Comparison of ENCODE assay signal across 3 cellular contexts in the genomic region with DNA sequence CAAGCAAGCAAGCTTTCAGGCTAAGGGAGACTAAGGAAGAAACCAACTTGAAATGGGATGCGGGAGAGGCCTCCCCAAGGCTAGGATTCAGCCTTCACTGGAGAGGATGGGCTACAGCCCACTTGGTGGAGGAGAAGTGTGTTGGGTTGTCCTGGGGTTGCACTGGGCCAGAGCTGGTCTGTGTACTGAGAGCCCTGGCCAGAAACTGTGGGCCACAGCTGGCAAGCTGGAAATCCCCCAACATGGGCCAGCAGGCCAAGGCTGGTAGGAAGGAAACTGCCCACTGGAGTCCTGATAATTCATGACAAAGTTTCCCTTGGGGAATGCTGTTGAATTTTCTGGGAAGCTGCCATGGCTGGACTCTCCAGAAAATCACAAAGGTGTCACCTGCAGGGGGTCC.
TF ChIP-seq lines count a peak whose summit lies in the region.

No MANE protein-coding gene starts in this region.

TF ChIP-seq in SK-N-SH, 30 proteins besides CTCF, POLR2A, EP300 and RAD21 (continued from another document):
- TF ChIP-seq, protein P1, sequence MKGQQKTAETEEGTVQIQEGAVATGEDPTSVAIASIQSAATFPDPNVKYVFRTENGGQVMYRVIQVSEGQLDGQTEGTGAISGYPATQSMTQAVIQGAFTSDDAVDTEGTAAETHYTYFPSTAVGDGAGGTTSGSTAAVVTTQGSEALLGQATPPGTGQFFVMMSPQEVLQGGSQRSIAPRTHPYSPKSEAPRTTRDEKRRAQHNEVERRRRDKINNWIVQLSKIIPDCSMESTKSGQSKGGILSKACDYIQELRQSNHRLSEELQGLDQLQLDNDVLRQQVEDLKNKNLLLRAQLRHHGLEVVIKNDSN (IDR thresholded peaks at IDR 0.05; ENCODE audit: borderline replicate concordance, low read depth), result no peak
- TF ChIP-seq MXI1 (IDR thresholded peaks at IDR 0.05; ENCODE audit: low read depth, low read length), result no peak
- TF ChIP-seq, protein P2, sequence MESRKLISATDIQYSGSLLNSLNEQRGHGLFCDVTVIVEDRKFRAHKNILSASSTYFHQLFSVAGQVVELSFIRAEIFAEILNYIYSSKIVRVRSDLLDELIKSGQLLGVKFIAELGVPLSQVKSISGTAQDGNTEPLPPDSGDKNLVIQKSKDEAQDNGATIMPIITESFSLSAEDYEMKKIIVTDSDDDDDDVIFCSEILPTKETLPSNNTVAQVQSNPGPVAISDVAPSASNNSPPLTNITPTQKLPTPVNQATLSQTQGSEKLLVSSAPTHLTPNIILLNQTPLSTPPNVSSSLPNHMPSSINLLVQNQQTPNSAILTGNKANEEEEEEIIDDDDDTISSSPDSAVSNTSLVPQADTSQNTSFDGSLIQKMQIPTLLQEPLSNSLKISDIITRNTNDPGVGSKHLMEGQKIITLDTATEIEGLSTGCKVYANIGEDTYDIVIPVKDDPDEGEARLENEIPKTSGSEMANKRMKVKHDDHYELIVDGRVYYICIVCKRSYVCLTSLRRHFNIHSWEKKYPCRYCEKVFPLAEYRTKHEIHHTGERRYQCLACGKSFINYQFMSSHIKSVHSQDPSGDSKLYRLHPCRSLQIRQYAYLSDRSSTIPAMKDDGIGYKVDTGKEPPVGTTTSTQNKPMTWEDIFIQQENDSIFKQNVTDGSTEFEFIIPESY (IDR thresholded peaks at IDR 0.05; ENCODE audit: borderline replicate concordance, low read depth), result no peak
- no peak for TF ChIP-seq JUND (IDR thresholded peaks at IDR 0.05)
- no peak for TF ChIP-seq FOSL2 (IDR thresholded peaks at IDR 0.05; ENCODE audit: borderline replicate concordance, low read depth)
- no peak for TF ChIP-seq POLR2AphosphoS5 (IDR thresholded peaks at IDR 0.05; ENCODE audit: low read depth, low read length)
- no peak for TF ChIP-seq YY1 (IDR thresholded peaks at IDR 0.05; ENCODE audit: low read depth)
- no peak for TF ChIP-seq RXRA (IDR thresholded peaks at IDR 0.05; ENCODE audit: borderline replicate concordance, low read depth)
- TF ChIP-seq, protein P3, sequence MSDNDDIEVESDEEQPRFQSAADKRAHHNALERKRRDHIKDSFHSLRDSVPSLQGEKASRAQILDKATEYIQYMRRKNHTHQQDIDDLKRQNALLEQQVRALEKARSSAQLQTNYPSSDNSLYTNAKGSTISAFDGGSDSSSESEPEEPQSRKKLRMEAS (IDR thresholded peaks at IDR 0.05; ENCODE audit: low read depth), result no peak
- TF ChIP-seq GATA2 (CRISPR knock-in tag; IDR thresholded peaks at IDR 0.05), result no peak
- TF ChIP-seq, protein P4, sequence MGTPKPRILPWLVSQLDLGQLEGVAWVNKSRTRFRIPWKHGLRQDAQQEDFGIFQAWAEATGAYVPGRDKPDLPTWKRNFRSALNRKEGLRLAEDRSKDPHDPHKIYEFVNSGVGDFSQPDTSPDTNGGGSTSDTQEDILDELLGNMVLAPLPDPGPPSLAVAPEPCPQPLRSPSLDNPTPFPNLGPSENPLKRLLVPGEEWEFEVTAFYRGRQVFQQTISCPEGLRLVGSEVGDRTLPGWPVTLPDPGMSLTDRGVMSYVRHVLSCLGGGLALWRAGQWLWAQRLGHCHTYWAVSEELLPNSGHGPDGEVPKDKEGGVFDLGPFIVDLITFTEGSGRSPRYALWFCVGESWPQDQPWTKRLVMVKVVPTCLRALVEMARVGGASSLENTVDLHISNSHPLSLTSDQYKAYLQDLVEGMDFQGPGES (IDR thresholded peaks at IDR 0.05; ENCODE audit: low read depth, low read length), result no peak
- TF ChIP-seq TCF12 (IDR thresholded peaks at IDR 0.05), result no peak
- TF ChIP-seq NRF1 (IDR thresholded peaks at IDR 0.05; ENCODE audit: low read depth, low read length), result no peak
- TF ChIP-seq FOXJ3 (CRISPR knock-in tag; IDR thresholded peaks at IDR 0.05), result no peak
- TF ChIP-seq, protein P5, sequence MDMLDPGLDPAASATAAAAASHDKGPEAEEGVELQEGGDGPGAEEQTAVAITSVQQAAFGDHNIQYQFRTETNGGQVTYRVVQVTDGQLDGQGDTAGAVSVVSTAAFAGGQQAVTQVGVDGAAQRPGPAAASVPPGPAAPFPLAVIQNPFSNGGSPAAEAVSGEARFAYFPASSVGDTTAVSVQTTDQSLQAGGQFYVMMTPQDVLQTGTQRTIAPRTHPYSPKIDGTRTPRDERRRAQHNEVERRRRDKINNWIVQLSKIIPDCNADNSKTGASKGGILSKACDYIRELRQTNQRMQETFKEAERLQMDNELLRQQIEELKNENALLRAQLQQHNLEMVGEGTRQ (IDR thresholded peaks at IDR 0.05; ENCODE audit: borderline replicate concordance, low read depth, low read length), result no peak
- no peak for TF ChIP-seq TAF1 (IDR thresholded peaks at IDR 0.05; ENCODE audit: borderline replicate concordance, low read depth, low read length)

TF ChIP-seq in SK-N-SH treated with all-trans-retinoic acid at 6 μM for 48 hours, 23 proteins besides CTCF, POLR2A, EP300 and RAD21 (continued from another document):
- TF ChIP-seq, protein P6, sequence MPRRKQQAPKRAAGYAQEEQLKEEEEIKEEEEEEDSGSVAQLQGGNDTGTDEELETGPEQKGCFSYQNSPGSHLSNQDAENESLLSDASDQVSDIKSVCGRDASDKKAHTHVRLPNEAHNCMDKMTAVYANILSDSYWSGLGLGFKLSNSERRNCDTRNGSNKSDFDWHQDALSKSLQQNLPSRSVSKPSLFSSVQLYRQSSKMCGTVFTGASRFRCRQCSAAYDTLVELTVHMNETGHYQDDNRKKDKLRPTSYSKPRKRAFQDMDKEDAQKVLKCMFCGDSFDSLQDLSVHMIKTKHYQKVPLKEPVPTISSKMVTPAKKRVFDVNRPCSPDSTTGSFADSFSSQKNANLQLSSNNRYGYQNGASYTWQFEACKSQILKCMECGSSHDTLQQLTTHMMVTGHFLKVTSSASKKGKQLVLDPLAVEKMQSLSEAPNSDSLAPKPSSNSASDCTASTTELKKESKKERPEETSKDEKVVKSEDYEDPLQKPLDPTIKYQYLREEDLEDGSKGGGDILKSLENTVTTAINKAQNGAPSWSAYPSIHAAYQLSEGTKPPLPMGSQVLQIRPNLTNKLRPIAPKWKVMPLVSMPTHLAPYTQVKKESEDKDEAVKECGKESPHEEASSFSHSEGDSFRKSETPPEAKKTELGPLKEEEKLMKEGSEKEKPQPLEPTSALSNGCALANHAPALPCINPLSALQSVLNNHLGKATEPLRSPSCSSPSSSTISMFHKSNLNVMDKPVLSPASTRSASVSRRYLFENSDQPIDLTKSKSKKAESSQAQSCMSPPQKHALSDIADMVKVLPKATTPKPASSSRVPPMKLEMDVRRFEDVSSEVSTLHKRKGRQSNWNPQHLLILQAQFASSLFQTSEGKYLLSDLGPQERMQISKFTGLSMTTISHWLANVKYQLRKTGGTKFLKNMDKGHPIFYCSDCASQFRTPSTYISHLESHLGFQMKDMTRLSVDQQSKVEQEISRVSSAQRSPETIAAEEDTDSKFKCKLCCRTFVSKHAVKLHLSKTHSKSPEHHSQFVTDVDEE (CRISPR knock-in tag; IDR thresholded peaks at IDR 0.05), result no peak
- TF ChIP-seq TCF4 (CRISPR knock-in tag; IDR thresholded peaks at IDR 0.05; ENCODE audit: borderline replicate concordance), result no peak
- TF ChIP-seq SNAI2 (CRISPR knock-in tag; IDR thresholded peaks at IDR 0.05), result no peak
- TF ChIP-seq ZC3H10 (CRISPR knock-in tag; IDR thresholded peaks at IDR 0.05), result no peak
- TF ChIP-seq RARB (CRISPR knock-in tag; IDR thresholded peaks at IDR 0.05), result no peak
- TF ChIP-seq, protein P7, sequence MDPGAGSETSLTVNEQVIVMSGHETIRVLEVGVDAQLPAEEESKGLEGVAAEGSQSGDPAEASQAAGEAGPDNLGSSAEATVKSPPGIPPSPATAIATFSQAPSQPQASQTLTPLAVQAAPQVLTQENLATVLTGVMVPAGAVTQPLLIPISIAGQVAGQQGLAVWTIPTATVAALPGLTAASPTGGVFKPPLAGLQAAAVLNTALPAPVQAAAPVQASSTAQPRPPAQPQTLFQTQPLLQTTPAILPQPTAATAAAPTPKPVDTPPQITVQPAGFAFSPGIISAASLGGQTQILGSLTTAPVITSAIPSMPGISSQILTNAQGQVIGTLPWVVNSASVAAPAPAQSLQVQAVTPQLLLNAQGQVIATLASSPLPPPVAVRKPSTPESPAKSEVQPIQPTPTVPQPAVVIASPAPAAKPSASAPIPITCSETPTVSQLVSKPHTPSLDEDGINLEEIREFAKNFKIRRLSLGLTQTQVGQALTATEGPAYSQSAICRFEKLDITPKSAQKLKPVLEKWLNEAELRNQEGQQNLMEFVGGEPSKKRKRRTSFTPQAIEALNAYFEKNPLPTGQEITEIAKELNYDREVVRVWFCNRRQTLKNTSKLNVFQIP (CRISPR knock-in tag; IDR thresholded peaks at IDR 0.05; ENCODE audit: borderline replicate concordance, low read depth), result no peak
- TF ChIP-seq, protein P8, sequence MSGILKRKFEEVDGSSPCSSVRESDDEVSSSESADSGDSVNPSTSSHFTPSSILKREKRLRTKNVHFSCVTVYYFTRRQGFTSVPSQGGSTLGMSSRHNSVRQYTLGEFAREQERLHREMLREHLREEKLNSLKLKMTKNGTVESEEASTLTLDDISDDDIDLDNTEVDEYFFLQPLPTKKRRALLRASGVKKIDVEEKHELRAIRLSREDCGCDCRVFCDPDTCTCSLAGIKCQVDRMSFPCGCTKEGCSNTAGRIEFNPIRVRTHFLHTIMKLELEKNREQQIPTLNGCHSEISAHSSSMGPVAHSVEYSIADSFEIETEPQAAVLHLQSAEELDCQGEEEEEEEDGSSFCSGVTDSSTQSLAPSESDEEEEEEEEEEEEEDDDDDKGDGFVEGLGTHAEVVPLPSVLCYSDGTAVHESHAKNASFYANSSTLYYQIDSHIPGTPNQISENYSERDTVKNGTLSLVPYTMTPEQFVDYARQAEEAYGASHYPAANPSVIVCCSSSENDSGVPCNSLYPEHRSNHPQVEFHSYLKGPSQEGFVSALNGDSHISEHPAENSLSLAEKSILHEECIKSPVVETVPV (CRISPR knock-in tag; IDR thresholded peaks at IDR 0.05), result no peak

TF ChIP-seq in endothelial cell of umbilical vein, 7 proteins besides CTCF, POLR2A, EP300 and RAD21 (continued from another document):
- TF ChIP-seq, protein P3 (IDR thresholded peaks at IDR 0.05; ENCODE audit: insufficient read depth, insufficient read length), result no peak
- no peak for TF ChIP-seq EZH2 (IDR thresholded peaks at IDR 0.05; ENCODE audit: borderline replicate concordance, low read depth, low read length, severe bottlenecking)
- TF ChIP-seq JUN (IDR thresholded peaks at IDR 0.05; ENCODE audit: borderline replicate concordance, insufficient read depth, insufficient read length, low read depth), result no peak
- TF ChIP-seq FOS (IDR thresholded peaks at IDR 0.05; ENCODE audit: borderline replicate concordance, insufficient read depth, low read length), result no peak
TF ChIP-seq in endothelial cell of umbilical vein: peak in this region for 0.
